26 cellular contexts compared by ENCODE assay signal in genomic region chr12:68270358-68270757, GRCh38. TPM values are rescaled to one million over a fixed set of nuclear protein-coding genes. Genes with fewer than 3 reads are reported as not detected.
A peak's percentile ranks its signal among the peaks of the same experiment; 100 is the strongest.
DNase-seq lines count a peak whose midpoint lies in the region; ATAC-seq lines count a peak whose summit lies in the region.
"Had no signal": no experiment of that assay in that cellular context is flagged by ENCODE, and none has a peak within 500 bp of the region (broad histone marks: within the 10 kb centered on the region; RNA-seq: fewer than 3 reads in every experiment).

No MANE protein-coding gene starts in this region.

- H3K9me3 Mint-ChIP-seq in T-helper 1 cell treated with Interleukin-12 subunit alpha and Interleukin-12 subunit beta and Interleukin-4 antibody, amounts not matched to agents 30 μg/mL and 1 μg/mL, for 36 hours = no peaks in the 10 kb centered on the region
- H3K9me3 Mint-ChIP-seq in activated T-helper 1 cell treated with anti-CD3 and anti-CD28 coated beads, Interleukin-12 subunit alpha, Interleukin-12 subunit beta, Interleukin-2, Interleukin-4 antibody, amounts not matched to agents 30 ng/mL and 10 ng/mL and 1 ng/mL, durations not matched to agents 14 hours and 24 hours and 36 hours = peaks cover 3% of the 10 kb centered on the region
- no peaks in the 10 kb centered on the region for H3K9me3 Mint-ChIP-seq in stimulated activated effector memory CD8-positive, alpha-beta T cell treated with anti-CD3 and anti-CD28 coated beads, Interleukin-12 subunit alpha, Interleukin-12 subunit beta, amount 100 ng/mL, for 72 hours
- H3K9me3 Mint-ChIP-seq: CD14-positive monocyte; CD8-positive, alpha-beta memory T cell; GM23338; H9 had no signal

- no peak for DNase-seq in T-helper 1 cell
- no peak for DNase-seq in activated T-helper 1 cell treated with anti-CD3 and anti-CD28 coated beads, Interleukin-12 subunit alpha, Interleukin-12 subunit beta, Interleukin-2, Interleukin-4 antibody, amounts not matched to agents 30 ng/mL and 10 ng/mL and 1 ng/mL, durations not matched to agents 14 hours and 24 hours and 36 hours (ENCODE audit: low spot score)
- DNase-seq in kidney glomerular epithelial cell (lab: John Stamatoyannopoulos, UW) = peak; percentile 65
- no peak for DNase-seq in stimulated activated effector memory CD8-positive, alpha-beta T cell treated with anti-CD3 and anti-CD28 coated beads, Interleukin-12 subunit alpha, Interleukin-12 subunit beta, amount 100 ng/mL, for 72 hours (ENCODE audit: low spot score in 2 of 2)
- no peak for DNase-seq in dedifferentiated amniotic fluid mesenchymal stem cell (ENCODE audit: extremely low spot score)
- no peak for DNase-seq in GDM1 (lab: John Stamatoyannopoulos, UW)
- DNase-seq: BE2C; Calu3; CD8-positive, alpha-beta memory T cell; H9; NCI-H1092; NCI-H1417 treated with DMSO at 0.1 percent for 48 hours; NCI-H1694 treated with DMSO at 0.1 percent for 48 hours; NCI-H2081; NCI-H2227 treated with DMSO at 0.1 percent for 48 hours; NCI-H526 treated with DMSO at 0.1 percent for 48 hours; SHP77 had no signal

- H3K4me3 Mint-ChIP-seq in T-helper 1 cell treated with Interleukin-12 subunit alpha and Interleukin-12 subunit beta and Interleukin-4 antibody, amounts not matched to agents 30 μg/mL and 1 μg/mL, for 36 hours = no peak overlapping the region
- H3K4me3 Mint-ChIP-seq in activated T-helper 1 cell treated with anti-CD3 and anti-CD28 coated beads, Interleukin-12 subunit alpha, Interleukin-12 subunit beta, Interleukin-2, Interleukin-4 antibody, amounts not matched to agents 30 ng/mL and 10 ng/mL and 1 ng/mL, durations not matched to agents 14 hours and 24 hours and 36 hours = no peak overlapping the region
- no peak overlapping the region for H3K4me3 Mint-ChIP-seq in stimulated activated effector memory CD8-positive, alpha-beta T cell treated with anti-CD3 and anti-CD28 coated beads, Interleukin-12 subunit alpha, Interleukin-12 subunit beta, amount 100 ng/mL, for 72 hours
- H3K4me3 Mint-ChIP-seq: CD14-positive monocyte; CD8-positive, alpha-beta memory T cell; GM23338; H9 had no signal

- H3K27me3 Mint-ChIP-seq in T-helper 1 cell treated with Interleukin-12 subunit alpha and Interleukin-12 subunit beta and Interleukin-4 antibody, amounts not matched to agents 30 μg/mL and 1 μg/mL, for 36 hours (ENCODE audit: low read depth) = no peaks in the 10 kb centered on the region
- H3K27me3 Mint-ChIP-seq in activated T-helper 1 cell treated with anti-CD3 and anti-CD28 coated beads, Interleukin-12 subunit alpha, Interleukin-12 subunit beta, Interleukin-2, Interleukin-4 antibody, amounts not matched to agents 30 ng/mL and 10 ng/mL and 1 ng/mL, durations not matched to agents 14 hours and 24 hours and 36 hours (ENCODE audit: insufficient read depth) = no peaks in the 10 kb centered on the region
- H3K27me3 Mint-ChIP-seq: IgD-negative memory B cell had no signal

- peaks cover 20% of the 10 kb centered on the region for H3K36me3 Mint-ChIP-seq in T-helper 1 cell treated with Interleukin-12 subunit alpha and Interleukin-12 subunit beta and Interleukin-4 antibody, amounts not matched to agents 30 μg/mL and 1 μg/mL, for 36 hours (ENCODE audit: low read depth)
- H3K36me3 Mint-ChIP-seq in activated T-helper 1 cell treated with anti-CD3 and anti-CD28 coated beads, Interleukin-12 subunit alpha, Interleukin-12 subunit beta, Interleukin-2, Interleukin-4 antibody, amounts not matched to agents 30 ng/mL and 10 ng/mL and 1 ng/mL, durations not matched to agents 14 hours and 24 hours and 36 hours (ENCODE audit: low read depth) = peaks cover 6% of the 10 kb centered on the region
- no peaks in the 10 kb centered on the region for H3K36me3 Mint-ChIP-seq in stimulated activated effector memory CD8-positive, alpha-beta T cell treated with anti-CD3 and anti-CD28 coated beads, Interleukin-12 subunit alpha, Interleukin-12 subunit beta, amount 100 ng/mL, for 72 hours
- H3K36me3 Mint-ChIP-seq: CD14-positive monocyte had no signal

- H3K4me1 Mint-ChIP-seq in T-helper 1 cell treated with Interleukin-12 subunit alpha and Interleukin-12 subunit beta and Interleukin-4 antibody, amounts not matched to agents 30 μg/mL and 1 μg/mL, for 36 hours (ENCODE audit: low read depth) = peaks cover 46% of the 10 kb centered on the region
- H3K4me1 Mint-ChIP-seq in activated T-helper 1 cell treated with anti-CD3 and anti-CD28 coated beads, Interleukin-12 subunit alpha, Interleukin-12 subunit beta, Interleukin-2, Interleukin-4 antibody, amounts not matched to agents 30 ng/mL and 10 ng/mL and 1 ng/mL, durations not matched to agents 14 hours and 24 hours and 36 hours (ENCODE audit: low read depth) = peaks cover 49% of the 10 kb centered on the region
- H3K4me1 Mint-ChIP-seq in stimulated activated effector memory CD8-positive, alpha-beta T cell treated with anti-CD3 and anti-CD28 coated beads, Interleukin-12 subunit alpha, Interleukin-12 subunit beta, amount 100 ng/mL, for 72 hours = peaks cover 24% of the 10 kb centered on the region
- H3K4me1 Mint-ChIP-seq: GM23338, H9, IgD-negative memory B cell had no signal

- intact Hi-C loops in activated T-helper 1 cell treated with anti-CD3 and anti-CD28 coated beads, Interleukin-12 subunit alpha, Interleukin-12 subunit beta, Interleukin-2, Interleukin-4 antibody, amounts not matched to agents 30 ng/mL and 10 ng/mL and 1 ng/mL, durations not matched to agents 14 hours and 24 hours and 36 hours (cut with micrococcal nuclease) = loop anchor here (10.0 kb wide), 1 partner anchor 576 kb away; no protein-coding TSS in a partner anchor

- H3K27ac Mint-ChIP-seq in T-helper 1 cell treated with Interleukin-12 subunit alpha and Interleukin-12 subunit beta and Interleukin-4 antibody, amounts not matched to agents 30 μg/mL and 1 μg/mL, for 36 hours = peak overlapping the region; percentile 80
- H3K27ac Mint-ChIP-seq in activated T-helper 1 cell treated with anti-CD3 and anti-CD28 coated beads, Interleukin-12 subunit alpha, Interleukin-12 subunit beta, Interleukin-2, Interleukin-4 antibody, amounts not matched to agents 30 ng/mL and 10 ng/mL and 1 ng/mL, durations not matched to agents 14 hours and 24 hours and 36 hours = peak overlapping the region; percentile 85
- H3K27ac Mint-ChIP-seq in stimulated activated effector memory CD8-positive, alpha-beta T cell treated with anti-CD3 and anti-CD28 coated beads, Interleukin-12 subunit alpha, Interleukin-12 subunit beta, amount 100 ng/mL, for 72 hours = no peak overlapping the region
- H3K27ac Mint-ChIP-seq: CD8-positive, alpha-beta memory T cell; GM23338; H9; IgD-negative memory B cell had no signal

- ATAC-seq in stimulated activated effector memory CD8-positive, alpha-beta T cell treated with anti-CD3 and anti-CD28 coated beads, Interleukin-12 subunit alpha, Interleukin-12 subunit beta, amount 100 ng/mL, for 72 hours = peak; percentile 52
- ATAC-seq in HG03135 (IDR thresholded peaks at IDR 0.05; ENCODE audit: unreplicated experiment) = no peak
- ATAC-seq: GM23338, Panc1 had no signal

RNA-seq across cellular contexts. Expression of gene IL22, which starts 17.0 kb away (rescaled TPM):
- total RNA-seq in activated T-helper 1 cell treated with anti-CD3 and anti-CD28 coated beads, Interleukin-12 subunit alpha, Interleukin-12 subunit beta, Interleukin-2, Interleukin-4 antibody, amounts not matched to agents 30 ng/mL and 10 ng/mL and 1 ng/mL, durations not matched to agents 14 hours and 24 hours and 36 hours = 3.4 TPM in 2 replicates
- total RNA-seq: Calu3, GM23338, H9, NCI-H460, OCI-LY7, SK-MEL-5 had no signal

RNA-seq across cellular contexts. Expression of gene IL26, which starts 44.7 kb away (rescaled TPM):
- 6.9 and 8.1 TPM in 2 replicates for total RNA-seq in activated T-helper 1 cell treated with anti-CD3 and anti-CD28 coated beads, Interleukin-12 subunit alpha, Interleukin-12 subunit beta, Interleukin-2, Interleukin-4 antibody, amounts not matched to agents 30 ng/mL and 10 ng/mL and 1 ng/mL, durations not matched to agents 14 hours and 24 hours and 36 hours
- total RNA-seq: Calu3, GM23338, H9, NCI-H460, OCI-LY7, SK-MEL-5 had no signal
